In the genomic region with DNA sequence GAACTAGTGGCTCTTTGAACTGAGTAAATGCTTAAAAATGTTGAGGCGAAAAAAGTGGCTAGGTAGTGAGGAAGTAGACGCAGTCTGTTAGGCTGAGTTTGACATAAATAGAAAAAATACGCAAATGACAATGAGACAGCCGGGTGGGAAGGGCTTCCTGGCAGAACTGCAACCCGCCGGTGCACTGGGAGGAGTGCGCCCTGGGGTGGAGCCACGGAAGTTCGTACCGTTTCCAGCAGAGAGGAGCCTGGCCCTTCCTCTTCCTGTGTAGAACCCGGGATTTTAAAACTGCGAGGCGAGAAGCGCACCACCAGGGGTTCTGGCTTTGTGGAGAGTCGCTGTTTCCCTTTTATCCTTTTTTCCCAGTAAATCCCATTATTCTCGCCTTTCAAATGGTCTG, we compare ENCODE assay signal across 10 cellular contexts.
DNase-seq lines count a peak whose midpoint lies in the region; ATAC-seq and TF ChIP-seq lines count a peak whose summit lies in the region.
"Had no signal": no experiment of that assay in that cellular context is flagged by ENCODE, and none has a peak within 500 bp of the region (broad histone marks: within the 10 kb centered on the region; RNA-seq: fewer than 3 reads in every experiment).

No MANE protein-coding gene starts in this region.

- H3K9me3 ChIP-seq in testis (no peaks in the 10 kb centered on the region), stomach (no peaks in the 10 kb centered on the region)

- H3K27ac ChIP-seq in testis (no peak overlapping the region), stomach (peak overlapping the region in 1 of 5 donors; percentile 28)
- H3K27ac ChIP-seq: coronary artery had no signal

- H3K4me3 ChIP-seq in testis (peak overlapping the region in 1 of 2 donors; percentile 29), stomach (no peak overlapping the region)
- H3K4me3 ChIP-seq: coronary artery had no signal

- H3K4me1 ChIP-seq in testis: no peaks in the 10 kb centered on the region
- H3K4me1 ChIP-seq in stomach: no peaks in the 10 kb centered on the region

- TF ChIP-seq POLR2A in testis (IDR thresholded peaks at IDR 0.05): no peak
- no peak for TF ChIP-seq POLR2A in stomach (IDR thresholded peaks at IDR 0.05)

- ATAC-seq in GM19463 (IDR thresholded peaks at IDR 0.05; ENCODE audit: unreplicated experiment) (peak; percentile 85), HG03354 (IDR thresholded peaks at IDR 0.05; ENCODE audit: poor library complexity, severe bottlenecking, unreplicated experiment) (peak; percentile 85), esophagus mucosa (peak; percentile 85)

- intact Hi-C loops in testis (cut with DNase I; ENCODE audit: low total_unique reads) (no loop called here), stomach (cut with DNase I; ENCODE audit: low total_unique reads) (no loop called here)

- DNase-seq in testis: peak; percentile 28
- DNase-seq in LoVo (ENCODE audit: low spot score): no peak
- no peak for DNase-seq in T-helper 2 cell
- DNase-seq in stomach: no peak
- DNase-seq in NCI-H128 (lab: John Stamatoyannopoulos, UW; ENCODE audit: unreplicated experiment): no peak
- DNase-seq: NCI-H1694 treated with DMSO at 0.1 percent for 48 hours had no signal

- TF ChIP-seq EP300 in stomach (IDR thresholded peaks at IDR 0.05): no peak

- H3K36me3 ChIP-seq in testis (ENCODE audit: low read depth, missing control alignments): no peaks in the 10 kb centered on the region
- H3K36me3 ChIP-seq in stomach: no peaks in the 10 kb centered on the region

- H3K27me3 ChIP-seq in testis (no peaks in the 10 kb centered on the region), stomach (no peaks in the 10 kb centered on the region)

- 39 to 50% methylated on average over 15 to 16 of the region's 16 CpGs for WGBS in testis, 2 donors
- WGBS in stomach, 5 donors: 28 to 68% (median 39%) methylated on average over 14 to 16 of the region's 16 CpGs

- no peak for TF ChIP-seq CTCF in testis (IDR thresholded peaks at IDR 0.05)
- TF ChIP-seq CTCF in stomach (IDR thresholded peaks at IDR 0.05): no peak
